ENCODE assay signal across 15 cellular contexts in genomic region chr9:36765077-36765390, GRCh38.
DNase-seq lines count a peak whose midpoint lies in the region; ATAC-seq and TF ChIP-seq lines count a peak whose summit lies in the region.
"Had no signal": no experiment of that assay in that cellular context is flagged by ENCODE, and none has a peak within 500 bp of the region (broad histone marks: within the 10 kb centered on the region; RNA-seq: fewer than 3 reads in every experiment).

No MANE protein-coding gene starts in this region.

- H3K4me1 ChIP-seq in Karpas-422 (ENCODE audit: low read length), result peaks cover 13% of the 10 kb centered on the region
- peaks cover 0 to 6% of the 10 kb centered on the region in 2 donors for H3K4me1 ChIP-seq in neuronal stem cell (ENCODE audit: control insufficient read depth in 2 of 2, insufficient read depth in 1 of 2, low read depth in 1 of 2, low read length in 2 of 2)

- peaks cover 2% of the 10 kb centered on the region for H3K4me1 Mint-ChIP-seq in activated naive CD8-positive, alpha-beta T cell treated with anti-CD3 and anti-CD28 coated beads, Interleukin-2, amount 50 U/mL, for 24 hours

- H2AK5ac ChIP-seq in neuronal stem cell (ENCODE audit: low read depth, low read length), result no peak overlapping the region

- H2BK15ac ChIP-seq in neuronal stem cell (ENCODE audit: low read length), result no peak overlapping the region

- peak; percentile 54 for DNase-seq in activated CD8-positive, alpha-beta memory T cell treated with anti-CD3 and anti-CD28 coated beads, Interleukin-2, amount 50 U/mL, for 48 hours
- no peak for DNase-seq in activated CD8-positive, alpha-beta memory T cell treated with anti-CD3 and anti-CD28 coated beads, Interleukin-2, amount 50 U/mL, for 4 hours
- DNase-seq in Karpas-422 (no peak), neuronal stem cell (ENCODE audit: low spot score) (no peak), pons (ENCODE audit: low spot score) (no peak), erythroblast (lab: John Stamatoyannopoulos, UW) (no peak), superior temporal gyrus (ENCODE audit: extremely low spot score) (no peak)
- peak; percentile 4 for DNase-seq in activated naive CD8-positive, alpha-beta T cell treated with anti-CD3 and anti-CD28 coated beads, Interleukin-2, amount 50 U/mL, for 24 hours
- DNase-seq: activated CD4-positive, alpha-beta T cell treated with anti-CD3 and anti-CD28 coated beads, Interleukin-2, amount 10 ng/mL, durations not matched to agents 24 days and 14 days; DMS 273 treated with DMSO at 0.1 percent for 48 hours; kidney glomerular epithelial cell; Peyer's patch had no signal

- no peaks in the 10 kb centered on the region for H3K9me3 Mint-ChIP-seq in activated naive CD8-positive, alpha-beta T cell treated with anti-CD3 and anti-CD28 coated beads, Interleukin-2, amount 50 U/mL, for 24 hours
- H3K9me3 Mint-ChIP-seq: activated CD4-positive, alpha-beta T cell treated with anti-CD3 and anti-CD28 coated beads, Interleukin-2, amount 10 ng/mL, durations not matched to agents 24 days and 14 days; activated T-helper 1 cell treated with anti-CD3 and anti-CD28 coated beads, Interleukin-12 subunit alpha, Interleukin-12 subunit beta, Interleukin-2, Interleukin-4 antibody, amounts not matched to agents 30 ng/mL and 10 ng/mL and 1 ng/mL, durations not matched to agents 14 hours and 24 hours and 36 hours; T-helper 1 cell treated with Interleukin-12 subunit alpha and Interleukin-12 subunit beta and Interleukin-4 antibody, amounts not matched to agents 30 μg/mL and 1 μg/mL, for 36 hours had no signal

- no peak overlapping the region for H4K91ac ChIP-seq in neuronal stem cell (ENCODE audit: low read depth, low read length, poor library complexity)

- no peak for TF ChIP-seq POLR2A in erythroblast (IDR thresholded peaks at IDR 0.05; ENCODE audit: low read length)

- H3K79me1 ChIP-seq in neuronal stem cell (ENCODE audit: low read depth, low read length), result peaks cover 5% of the 10 kb centered on the region

- no peak overlapping the region for H3K4me3 Mint-ChIP-seq in activated naive CD8-positive, alpha-beta T cell treated with anti-CD3 and anti-CD28 coated beads, Interleukin-2, amount 50 U/mL, for 24 hours
- H3K4me3 Mint-ChIP-seq: activated CD4-positive, alpha-beta T cell treated with anti-CD3 and anti-CD28 coated beads, Interleukin-2, amount 10 ng/mL, durations not matched to agents 24 days and 14 days; activated T-helper 1 cell treated with anti-CD3 and anti-CD28 coated beads, Interleukin-12 subunit alpha, Interleukin-12 subunit beta, Interleukin-2, Interleukin-4 antibody, amounts not matched to agents 30 ng/mL and 10 ng/mL and 1 ng/mL, durations not matched to agents 14 hours and 24 hours and 36 hours; T-helper 1 cell treated with Interleukin-12 subunit alpha and Interleukin-12 subunit beta and Interleukin-4 antibody, amounts not matched to agents 30 μg/mL and 1 μg/mL, for 36 hours had no signal

- H3K4ac ChIP-seq in neuronal stem cell (ENCODE audit: low read length), result no peak overlapping the region

- H3K27me3 ChIP-seq in Karpas-422 (ENCODE audit: low read length), result no peaks in the 10 kb centered on the region
- peaks cover 0 to 20% (median 6%) of the 10 kb centered on the region in 3 experiments for H3K27me3 ChIP-seq in neuronal stem cell (ENCODE audit: control insufficient read depth in 3 of 3, insufficient read depth in 3 of 3, low read depth in 1 of 3, low read length in 3 of 3)

- peak overlapping the region; percentile 68; the same call in 1 of the 2 replicates for H3K4me3 ChIP-seq in Karpas-422 (ENCODE audit: low read length)
- H3K4me3 ChIP-seq in neuronal stem cell (ENCODE audit: low read length in 2 of 2), result peak overlapping the region in 1 of 2 donors; percentile 59

- H3K36me3 ChIP-seq in Karpas-422 (ENCODE audit: insufficient read depth, low read length), result no peaks in the 10 kb centered on the region
- H3K36me3 ChIP-seq in neuronal stem cell (replicated peaks in 1 of 2; ENCODE audit: control insufficient read depth in 2 of 2, insufficient read depth in 2 of 2, low read length in 2 of 2), result peaks cover 0 to 1% of the 10 kb centered on the region in 2 donors
- H3K36me3 ChIP-seq: Peyer's patch had no signal

- H3K79me2 ChIP-seq in Karpas-422 (ENCODE audit: low read length), result no peaks in the 10 kb centered on the region

- H3K14ac ChIP-seq in neuronal stem cell (ENCODE audit: low read length), result no peak overlapping the region

- H3K23ac ChIP-seq in neuronal stem cell (ENCODE audit: low read depth, low read length, poor library complexity), result no peak overlapping the region

- ATAC-seq in activated naive CD8-positive, alpha-beta T cell treated with anti-CD3 and anti-CD28 coated beads, Interleukin-2, amount 50 U/mL, for 24 hours, result no peak

- H4K8ac ChIP-seq in neuronal stem cell (ENCODE audit: low read depth, low read length), result no peak overlapping the region

- H2AFZ ChIP-seq in Karpas-422 (ENCODE audit: low read length) (no peak overlapping the region), neuronal stem cell (ENCODE audit: low read length) (peak overlapping the region; percentile 95)

- no peaks in the 10 kb centered on the region for H3K9me3 ChIP-seq in Karpas-422 (ENCODE audit: low read length)
- H3K9me3 ChIP-seq in neuronal stem cell (replicated peaks in 1 of 2; ENCODE audit: control insufficient read depth in 2 of 2, insufficient read depth in 1 of 2, low read depth in 1 of 2, low read length in 2 of 2), result peaks cover 0 to 9% of the 10 kb centered on the region in 2 donors
- H3K9me3 ChIP-seq: Peyer's patch had no signal

- H3K4me2 ChIP-seq in Karpas-422 (ENCODE audit: low read depth, low read length, poor library complexity, severe bottlenecking), result peak overlapping the region; percentile 79
- H3K4me2 ChIP-seq in neuronal stem cell (ENCODE audit: insufficient read depth, low read length, poor library complexity, severe bottlenecking), result peak overlapping the region; percentile 85

- no peak overlapping the region for H3K27ac Mint-ChIP-seq in activated naive CD8-positive, alpha-beta T cell treated with anti-CD3 and anti-CD28 coated beads, Interleukin-2, amount 50 U/mL, for 24 hours
- H3K27ac Mint-ChIP-seq: activated CD4-positive, alpha-beta T cell treated with anti-CD3 and anti-CD28 coated beads, Interleukin-2, amount 10 ng/mL, durations not matched to agents 24 days and 14 days; activated T-helper 1 cell treated with anti-CD3 and anti-CD28 coated beads, Interleukin-12 subunit alpha, Interleukin-12 subunit beta, Interleukin-2, Interleukin-4 antibody, amounts not matched to agents 30 ng/mL and 10 ng/mL and 1 ng/mL, durations not matched to agents 14 hours and 24 hours and 36 hours; T-helper 1 cell treated with Interleukin-12 subunit alpha and Interleukin-12 subunit beta and Interleukin-4 antibody, amounts not matched to agents 30 μg/mL and 1 μg/mL, for 36 hours had no signal

- H3K9ac ChIP-seq in Karpas-422 (ENCODE audit: low read length) (peak overlapping the region; percentile 71), neuronal stem cell (ENCODE audit: low read depth, low read length, poor library complexity) (no peak overlapping the region)

- WGBS in neuronal stem cell (ENCODE audit: extremely low coverage in 2 of 2, insufficient read length in 2 of 2, insufficient replicate concordance in 1 of 2), 2 donors, result no CpG with 5 or more reads among the region's 12 CpGs

- no peak overlapping the region for H2BK120ac ChIP-seq in neuronal stem cell (ENCODE audit: low read depth, low read length)

- no peaks in the 10 kb centered on the region for H3K36me3 Mint-ChIP-seq in activated naive CD8-positive, alpha-beta T cell treated with anti-CD3 and anti-CD28 coated beads, Interleukin-2, amount 50 U/mL, for 24 hours (ENCODE audit: low read depth)

- no peaks in the 10 kb centered on the region for H4K20me1 ChIP-seq in Karpas-422 (ENCODE audit: insufficient read depth, low read depth, low read length)

- H3K27ac ChIP-seq in Karpas-422 (ENCODE audit: low read length) (peak overlapping the region; percentile 89), neuronal stem cell (replicated peaks; ENCODE audit: low read length) (no peak overlapping the region)
- H3K27ac ChIP-seq: epithelial cell of prostate had no signal

- no peak overlapping the region for H2BK12ac ChIP-seq in neuronal stem cell (ENCODE audit: low read length)

- H3K18ac ChIP-seq in neuronal stem cell (ENCODE audit: low read length), result no peak overlapping the region

- no peaks in the 10 kb centered on the region for H3K9me2 ChIP-seq in Karpas-422 (replicated peaks; ENCODE audit: insufficient read depth, low read length)

- H3K27me3 Mint-ChIP-seq in activated naive CD8-positive, alpha-beta T cell treated with anti-CD3 and anti-CD28 coated beads, Interleukin-2, amount 50 U/mL, for 24 hours, result peaks cover 8% of the 10 kb centered on the region

- no peak overlapping the region for H2BK5ac ChIP-seq in neuronal stem cell (ENCODE audit: low read length)

Comparison
In these comparisons a context has a peak if more than half of its experiments do, and no peak if none do; other contexts are left out.
1. DNase-seq: peak in activated CD8-positive, alpha-beta memory T cell treated with anti-CD3 and anti-CD28 coated beads, Interleukin-2, amount 50 U/mL, for 48 hours (single experiment) and activated naive CD8-positive, alpha-beta T cell treated with anti-CD3 and anti-CD28 coated beads, Interleukin-2, amount 50 U/mL, for 24 hours (single experiment); none in activated CD8-positive, alpha-beta memory T cell treated with anti-CD3 and anti-CD28 coated beads, Interleukin-2, amount 50 U/mL, for 4 hours (single experiment), Karpas-422 (single experiment), neuronal stem cell (single experiment), pons (single experiment), erythroblast (0 of 2) and superior temporal gyrus (single experiment).